16 cellular contexts compared by ENCODE assay signal in genomic region chr4:122899682-122900081, GRCh38.
"Had no signal": no experiment of that assay in that cellular context is flagged by ENCODE, and none has a peak within 500 bp of the region (broad histone marks: within the 10 kb centered on the region; RNA-seq: fewer than 3 reads in every experiment).

No MANE protein-coding gene starts in this region.

- H3K27ac ChIP-seq: gastroesophageal sphincter, pancreas, stomach, thyroid gland, vagina had no signal

- H3K36me3 ChIP-seq: pancreas, stomach, thyroid gland, vagina had no signal

- H3K4me1 Mint-ChIP-seq: activated naive CD8-positive, alpha-beta T cell treated with anti-CD3 and anti-CD28 coated beads, Interleukin-2, amount 50 U/mL, for 24 hours; activated T-helper 17 cell treated with anti-CD3 and anti-CD28 coated beads, Interleukin-2, amount 50 U/mL, for 72 hours; neural crest cell had no signal

- H3K4me1 ChIP-seq: pancreas, vagina had no signal

- H3K27me3 ChIP-seq: gastroesophageal sphincter, pancreas, stomach, thyroid gland, vagina had no signal

- DNase-seq: activated CD4-positive, alpha-beta T cell treated with anti-CD3 and anti-CD28 coated beads, Interleukin-2, amount 50 U/mL, for 1 hour; activated naive CD4-positive, alpha-beta T cell treated with anti-CD3 and anti-CD28 coated beads for 36 hours; activated naive CD8-positive, alpha-beta T cell treated with anti-CD3 and anti-CD28 coated beads, Interleukin-2, amount 50 U/mL, for 24 hours; activated T-cell treated with anti-CD3 and anti-CD28 coated beads for 4 hours; islet precursor cell; pancreas; stimulated activated CD4-positive, alpha-beta T cell treated with anti-CD3 and anti-CD28 coated beads, Interleukin-12 subunit alpha, Interleukin-12 subunit beta, amount 100 ng/mL, for 4 hours; stimulated activated CD4-positive, alpha-beta T cell treated with anti-CD3 and anti-CD28 coated beads, Interleukin-2, amount 100 ng/mL, for 24 hours; stomach; thyroid gland had no signal

- ATAC-seq: activated naive CD8-positive, alpha-beta T cell treated with anti-CD3 and anti-CD28 coated beads, Interleukin-2, amount 50 U/mL, for 24 hours; activated T-helper 17 cell treated with anti-CD3 and anti-CD28 coated beads, Interleukin-2, amount 50 U/mL, for 72 hours; gastroesophageal sphincter; pancreas had no signal

- H3K9me3 ChIP-seq: gastroesophageal sphincter, pancreas, stomach, thyroid gland, vagina had no signal

- H3K27me3 Mint-ChIP-seq: activated naive CD8-positive, alpha-beta T cell treated with anti-CD3 and anti-CD28 coated beads, Interleukin-2, amount 50 U/mL, for 24 hours; activated T-helper 17 cell treated with anti-CD3 and anti-CD28 coated beads, Interleukin-2, amount 50 U/mL, for 72 hours had no signal

- H3K4me3 Mint-ChIP-seq: activated naive CD4-positive, alpha-beta T cell treated with anti-CD3 and anti-CD28 coated beads for 36 hours; activated naive CD8-positive, alpha-beta T cell treated with anti-CD3 and anti-CD28 coated beads, Interleukin-2, amount 50 U/mL, for 24 hours; activated T-helper 17 cell treated with anti-CD3 and anti-CD28 coated beads, Interleukin-2, amount 50 U/mL, for 72 hours; neural crest cell; T-helper 2 cell treated with Interferon-gamma antibody and Interleukin-4, amounts not matched to agents 5 μg/mL and 100 μg/mL, for 36 hours had no signal

- H3K9me3 Mint-ChIP-seq: activated naive CD4-positive, alpha-beta T cell treated with anti-CD3 and anti-CD28 coated beads for 36 hours; activated naive CD8-positive, alpha-beta T cell treated with anti-CD3 and anti-CD28 coated beads, Interleukin-2, amount 50 U/mL, for 24 hours; activated T-helper 17 cell treated with anti-CD3 and anti-CD28 coated beads, Interleukin-2, amount 50 U/mL, for 72 hours; neural crest cell; T-helper 2 cell treated with Interferon-gamma antibody and Interleukin-4, amounts not matched to agents 5 μg/mL and 100 μg/mL, for 36 hours had no signal

- H3K4me3 ChIP-seq: gastroesophageal sphincter, lung, pancreas, stomach, thyroid gland, vagina had no signal

- H3K27ac Mint-ChIP-seq: activated naive CD4-positive, alpha-beta T cell treated with anti-CD3 and anti-CD28 coated beads for 36 hours; activated naive CD8-positive, alpha-beta T cell treated with anti-CD3 and anti-CD28 coated beads, Interleukin-2, amount 50 U/mL, for 24 hours; activated T-helper 17 cell treated with anti-CD3 and anti-CD28 coated beads, Interleukin-2, amount 50 U/mL, for 72 hours; T-helper 2 cell treated with Interferon-gamma antibody and Interleukin-4, amounts not matched to agents 5 μg/mL and 100 μg/mL, for 36 hours had no signal
